1 cellular context compared by ENCODE assay signal in the genomic region with DNA sequence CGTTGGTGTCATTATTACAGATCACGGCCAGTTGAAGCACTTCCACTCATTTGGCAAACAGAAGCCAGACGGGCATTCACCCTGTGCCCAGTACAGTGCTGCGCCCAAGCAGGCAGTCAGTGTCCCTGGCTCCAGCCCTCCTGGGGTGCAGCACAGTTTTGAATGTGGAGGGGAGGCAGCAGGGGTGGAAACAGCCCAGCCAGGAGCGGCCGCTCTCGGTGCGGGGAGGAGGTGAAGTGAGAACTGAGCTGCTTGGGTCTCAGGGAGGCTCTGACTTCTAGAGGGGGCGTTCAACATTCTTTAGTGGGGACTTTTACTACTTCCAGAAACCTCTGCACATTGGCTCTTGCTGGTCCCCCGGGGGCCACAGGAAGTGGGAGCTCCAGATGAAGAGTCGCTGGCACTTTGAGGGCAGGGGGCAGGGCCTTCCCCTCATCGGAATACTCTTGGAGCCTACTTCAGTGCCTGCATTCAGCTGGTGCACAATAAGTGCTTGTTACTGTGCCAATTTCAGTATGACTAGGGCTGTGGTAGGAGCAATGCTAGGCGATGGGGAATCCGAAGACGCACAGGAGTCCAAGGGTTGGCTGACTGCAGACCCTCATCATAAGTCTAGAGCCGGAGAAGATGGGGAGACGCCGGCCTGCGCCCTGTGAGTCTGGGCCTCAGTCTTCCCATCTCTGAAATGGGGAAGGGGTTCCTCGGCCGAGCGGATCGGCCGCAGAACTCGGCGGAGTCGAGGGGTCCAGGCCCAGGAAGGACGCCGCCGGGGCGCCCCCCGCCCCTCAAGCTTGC.
TF ChIP-seq lines count a peak whose summit lies in the region.

No MANE protein-coding gene starts in this region.

TF ChIP-seq in SK-N-SH treated with all-trans-retinoic acid at 6 μM for 48 hours, 23 proteins besides CTCF, POLR2A, EP300 and RAD21 (continued from another document):
- TF ChIP-seq, protein P1, sequence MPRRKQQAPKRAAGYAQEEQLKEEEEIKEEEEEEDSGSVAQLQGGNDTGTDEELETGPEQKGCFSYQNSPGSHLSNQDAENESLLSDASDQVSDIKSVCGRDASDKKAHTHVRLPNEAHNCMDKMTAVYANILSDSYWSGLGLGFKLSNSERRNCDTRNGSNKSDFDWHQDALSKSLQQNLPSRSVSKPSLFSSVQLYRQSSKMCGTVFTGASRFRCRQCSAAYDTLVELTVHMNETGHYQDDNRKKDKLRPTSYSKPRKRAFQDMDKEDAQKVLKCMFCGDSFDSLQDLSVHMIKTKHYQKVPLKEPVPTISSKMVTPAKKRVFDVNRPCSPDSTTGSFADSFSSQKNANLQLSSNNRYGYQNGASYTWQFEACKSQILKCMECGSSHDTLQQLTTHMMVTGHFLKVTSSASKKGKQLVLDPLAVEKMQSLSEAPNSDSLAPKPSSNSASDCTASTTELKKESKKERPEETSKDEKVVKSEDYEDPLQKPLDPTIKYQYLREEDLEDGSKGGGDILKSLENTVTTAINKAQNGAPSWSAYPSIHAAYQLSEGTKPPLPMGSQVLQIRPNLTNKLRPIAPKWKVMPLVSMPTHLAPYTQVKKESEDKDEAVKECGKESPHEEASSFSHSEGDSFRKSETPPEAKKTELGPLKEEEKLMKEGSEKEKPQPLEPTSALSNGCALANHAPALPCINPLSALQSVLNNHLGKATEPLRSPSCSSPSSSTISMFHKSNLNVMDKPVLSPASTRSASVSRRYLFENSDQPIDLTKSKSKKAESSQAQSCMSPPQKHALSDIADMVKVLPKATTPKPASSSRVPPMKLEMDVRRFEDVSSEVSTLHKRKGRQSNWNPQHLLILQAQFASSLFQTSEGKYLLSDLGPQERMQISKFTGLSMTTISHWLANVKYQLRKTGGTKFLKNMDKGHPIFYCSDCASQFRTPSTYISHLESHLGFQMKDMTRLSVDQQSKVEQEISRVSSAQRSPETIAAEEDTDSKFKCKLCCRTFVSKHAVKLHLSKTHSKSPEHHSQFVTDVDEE (CRISPR knock-in tag; IDR thresholded peaks at IDR 0.05): no peak
- TF ChIP-seq CREB5 (CRISPR knock-in tag; IDR thresholded peaks at IDR 0.05; ENCODE audit: low read depth) (no peak), TOX (CRISPR knock-in tag; IDR thresholded peaks at IDR 0.05; ENCODE audit: borderline replicate concordance) (no peak), ZFP30 (CRISPR knock-in tag; IDR thresholded peaks at IDR 0.05) (no peak), ZFP3 (CRISPR knock-in tag; IDR thresholded peaks at IDR 0.05) (no peak), BACH2 (CRISPR knock-in tag; IDR thresholded peaks at IDR 0.05; ENCODE audit: borderline replicate concordance) (no peak), ZNF565 (CRISPR knock-in tag; conservative IDR thresholded peaks at IDR 0.05; ENCODE audit: low read depth) (no peak), RARB (CRISPR knock-in tag; IDR thresholded peaks at IDR 0.05) (no peak), ZNF8 (CRISPR knock-in tag; IDR thresholded peaks at IDR 0.05) (no peak), SNAI2 (CRISPR knock-in tag; IDR thresholded peaks at IDR 0.05) (no peak), CSDC2 (CRISPR knock-in tag; IDR thresholded peaks at IDR 0.05) (no peak)
